ENCODE assay signal across 8 cellular contexts in genomic region chr4:40672528-40673522, GRCh38. TPM values are rescaled to one million over a fixed set of nuclear protein-coding genes. Genes with fewer than 3 reads are reported as not detected.
A peak's percentile ranks its signal among the peaks of the same experiment; 100 is the strongest.
DNase-seq lines count a peak whose midpoint lies in the region; ATAC-seq, FAIRE-seq and TF ChIP-seq lines count a peak whose summit lies in the region.

No MANE protein-coding gene starts in this region.

- TF ChIP-seq RAD21 in K562 (CRISPR knock-in tag; conservative IDR thresholded peaks at IDR 0.05 in 1 of 2, IDR thresholded peaks at IDR 0.05 in 1 of 2), result no peak

- H3K27me3 ChIP-seq in K562 (ENCODE audit: control insufficient read depth in 2 of 2, insufficient read depth in 2 of 2, low read length in 2 of 2), result peaks cover 7 to 23% of the 10 kb centered on the region in 2 experiments; a peak in 4 of 5 replicates

- H3K27ac Mint-ChIP-seq in stimulated activated naive CD8-positive, alpha-beta T cell treated with anti-CD3 and anti-CD28 coated beads, Interleukin-15, amount 100 ng/mL, for 72 hours, result peak overlapping the region; percentile 80 to 90

- peaks cover 0 to 8% of the 10 kb centered on the region in 2 experiments; a peak in 2 of 5 replicates for H3K4me1 ChIP-seq in K562 (replicated peaks in 1 of 2; ENCODE audit: control insufficient read depth in 2 of 2, insufficient read depth in 2 of 2, low read length in 2 of 2)

- peaks cover 49% of the 10 kb centered on the region for H3K4me1 Mint-ChIP-seq in stimulated activated naive CD8-positive, alpha-beta T cell treated with anti-CD3 and anti-CD28 coated beads, Interleukin-15, amount 100 ng/mL, for 72 hours

- no peak overlapping the region for H3K4me3 ChIP-seq in K562

- no peaks in the 10 kb centered on the region; the same call in 2 of the 3 replicates for H3K36me3 ChIP-seq in K562 (ENCODE audit: control insufficient read depth, insufficient read depth, low read length)

- no peak for TF ChIP-seq CTCF in K562 (IDR thresholded peaks at IDR 0.05 in 2 of 3, conservative IDR thresholded peaks at IDR 0.05 in 1 of 3; ENCODE audit: insufficient read depth in 2 of 3, low read depth in 1 of 3, low read length in 3 of 3)

- no peak overlapping the region for H3K4me2 ChIP-seq in K562 (ENCODE audit: insufficient read depth, low read length)

- FAIRE-seq in K562 (lab: Jason Lieb, UNC), result peak; percentile 65

- no peak for TF ChIP-seq POLR2A in K562 (conservative IDR thresholded peaks at IDR 0.05)

- H3K9me3 Mint-ChIP-seq in stimulated activated naive CD8-positive, alpha-beta T cell treated with anti-CD3 and anti-CD28 coated beads, Interleukin-15, amount 100 ng/mL, for 72 hours, result no peaks in the 10 kb centered on the region

- H4K20me1 ChIP-seq in K562 (replicated peaks; ENCODE audit: control insufficient read depth, insufficient read depth, low read length), result no peaks in the 10 kb centered on the region

- no peak overlapping the region for H3K27ac ChIP-seq in K562 (ENCODE audit: extremely low read depth, low read depth, low read length)

- no peak overlapping the region for H3K9ac ChIP-seq in K562 (ENCODE audit: insufficient read depth in 1 of 2, low read depth in 2 of 2, low read length in 2 of 2)

- POLR2A ChIA-PET in K562 (lab: Yijun Ruan, JAX), result interaction anchor here (0.9 to 1.1 kb wide), 2 partner anchors 35 to 196 kb away, joined by 3 to 4 read pairs; no protein-coding TSS in a partner anchor

- peak overlapping the region; percentile 42 to 67 for H3K4me3 Mint-ChIP-seq in stimulated activated naive CD8-positive, alpha-beta T cell treated with anti-CD3 and anti-CD28 coated beads, Interleukin-15, amount 100 ng/mL, for 72 hours

- no peaks in the 10 kb centered on the region for H3K27me3 Mint-ChIP-seq in stimulated activated naive CD8-positive, alpha-beta T cell treated with anti-CD3 and anti-CD28 coated beads, Interleukin-15, amount 100 ng/mL, for 72 hours

- no TSS peak for BruUV-seq in K562 (replicated peaks; lab: Mats Ljungman, UMichigan)

- 15% methylated on average over 15 of the region's 15 CpGs for WGBS in K562 (ENCODE audit: insufficient coverage, low coverage, missing lambda C conversion rate)

- in situ Hi-C loops in Caki2 (cut with HindIII; ENCODE audit: low pct_unique_long_range_greater_than_20kb, low sequenced_read_pairs), result no loop called here
- in situ Hi-C loops in K562 (cut with MboI), result no loop called here

- ATAC-seq in GM19372 (IDR thresholded peaks at IDR 0.05; ENCODE audit: low read depth, unreplicated experiment) (peak; percentile 46), HG03354 (IDR thresholded peaks at IDR 0.05; ENCODE audit: poor library complexity, severe bottlenecking, unreplicated experiment) (peak; percentile 80), K562 (peak; percentile 86)
- peak; percentile 94 for ATAC-seq in stimulated activated naive CD8-positive, alpha-beta T cell treated with anti-CD3 and anti-CD28 coated beads, Interleukin-15, amount 100 ng/mL, for 72 hours

- no peaks in the 10 kb centered on the region for H3K9me1 ChIP-seq in K562 (ENCODE audit: control insufficient read depth, insufficient read depth, low read length)

- TF ChIP-seq EP300 in K562 (IDR thresholded peaks at IDR 0.05; ENCODE audit: low read length), result no peak

- DNase-seq in Caki2 (ENCODE audit: low read depth) (peak; percentile 97), SIG-M5 (lab: John Stamatoyannopoulos, UW) (peak; percentile 95), K562 (ENCODE audit: extremely low read depth in 1 of 4, low spot score in 3 of 4) (peak in 3 of 4 experiments; percentile 15 to 37 (median 36)), left kidney (ENCODE audit: low read depth, low spot score) (peak; percentile 75), epidermal melanocyte (ENCODE audit: insufficient read length, low spot score) (no peak)
- peak; percentile 36 to 73 for DNase-seq in stimulated activated naive CD8-positive, alpha-beta T cell treated with anti-CD3 and anti-CD28 coated beads, Interleukin-15, amount 100 ng/mL, for 72 hours

- CTCF ChIA-PET in K562 (lab: Yijun Ruan, JAX; ENCODE audit: low intra/inter-chr PET ratio), result no interaction called here

- H3K79me2 ChIP-seq in K562 (ENCODE audit: control insufficient read depth, insufficient read depth, low read length), result no peaks in the 10 kb centered on the region

- H3K9me3 ChIP-seq in K562 (replicated peaks; ENCODE audit: control insufficient read depth, insufficient read depth, low read depth, low read length), result no peaks in the 10 kb centered on the region

- 0 out of 2 replicates have a peak overlapping the region, but pooled peaks have one; percentile 12 for H2AFZ ChIP-seq in K562 (ENCODE audit: low read depth, low read length)

- intact Hi-C loops in K562 (cut with micrococcal nuclease), result loop anchor here (5.0 kb wide), 1 partner anchor 339 kb away; no protein-coding TSS in a partner anchor

TF ChIP-seq in K562, 482 proteins besides CTCF, POLR2A, EP300 and RAD21 (continues in another document):
- TF ChIP-seq ZNF239 (CRISPR knock-in tag; IDR thresholded peaks at IDR 0.05) (no peak), SOX6 (IDR thresholded peaks at IDR 0.05) (peak; percentile 74; the same call in 1 of the 2 replicates), NR2C2 (CRISPR knock-in tag; IDR thresholded peaks at IDR 0.05) (no peak), NR2C2 (tag; IDR thresholded peaks at IDR 0.05) (peak; percentile 43; the same call in 1 of the 2 replicates), ZNF311 (CRISPR knock-in tag; IDR thresholded peaks at IDR 0.05) (no peak), ATF4 (CRISPR knock-in tag; IDR thresholded peaks at IDR 0.05) (no peak), FOXK2 (conservative IDR thresholded peaks at IDR 0.05 in 1 of 2, IDR thresholded peaks at IDR 0.05 in 1 of 2; ENCODE audit: low read depth in 2 of 2) (peak in 1 of 2 experiments; percentile 50; a peak in 1 of 4 replicates), ATF3 (IDR thresholded peaks at IDR 0.05) (peak; percentile 70; the same call in 1 of the 2 replicates), ATF3 (CRISPR knock-in tag; conservative IDR thresholded peaks at IDR 0.05) (no peak), CEBPB (tag; IDR thresholded peaks at IDR 0.05) (peak; percentile 32; the same call in 1 of the 2 replicates), FOSL1 (tag; conservative IDR thresholded peaks at IDR 0.05) (peak; percentile 67), SLC30A9 (CRISPR knock-in tag; IDR thresholded peaks at IDR 0.05) (no peak), SMARCC2 (IDR thresholded peaks at IDR 0.05; ENCODE audit: low read depth) (no peak), DPF2 (IDR thresholded peaks at IDR 0.05) (0 out of 2 replicates have a peak, but pooled peaks have one; percentile 17), ZNF766 (CRISPR knock-in tag; conservative IDR thresholded peaks at IDR 0.05) (0 out of 2 replicates have a peak, but pooled peaks have one; percentile 65), ZNF316 (IDR thresholded peaks at IDR 0.05) (peak; percentile 94), NFE2 (IDR thresholded peaks at IDR 0.05; ENCODE audit: low read depth) (peak; percentile 95), MAFK (IDR thresholded peaks at IDR 0.05; ENCODE audit: low read length) (peak; percentile 87), NFE2L1 (tag; IDR thresholded peaks at IDR 0.05; ENCODE audit: borderline replicate concordance, low read depth) (peak; percentile 93), MAFF (IDR thresholded peaks at IDR 0.05; ENCODE audit: low read length) (peak; percentile 88), CTBP1 (IDR thresholded peaks at IDR 0.05; ENCODE audit: borderline replicate concordance) (peak; percentile 36; the same call in 1 of the 2 replicates), JUND (IDR thresholded peaks at IDR 0.05; ENCODE audit: borderline replicate concordance, low read depth, low read length) (peak; percentile 71; the same call in 1 of the 2 replicates), JUND (tag; IDR thresholded peaks at IDR 0.05; ENCODE audit: borderline replicate concordance, low read depth, low read length) (peak; percentile 79; the same call in 2 of the 3 replicates), ATF1 (CRISPR knock-in tag; IDR thresholded peaks at IDR 0.05) (no peak), ATF1 (tag; IDR thresholded peaks at IDR 0.05) (peak; percentile 63)

RNA-seq across cellular contexts. Expression of gene RBM47, which starts 43.2 kb away (rescaled TPM):
- 45.5 and 54.3 TPM in 2 replicates for total RNA-seq in Caki2 (2014; rRNA removed; shearing (Covaris generic); ENCODE audit: low replicate concordance)
- total RNA-seq in K562 (2011; cell fraction: chromatin; rRNA removed; ENCODE audit: low replicate concordance), result 1.4 and 1.8 TPM in 2 replicates
- 1.8 and 2.5 TPM in 2 replicates for total RNA-seq in K562 (2011; cell fraction: nucleolus; rRNA removed)
- total RNA-seq in K562 (2011; cell fraction: nucleoplasm; rRNA removed), result 1.7 and 1.9 TPM in 2 replicates
- total RNA-seq in K562 (2014; rRNA removed) (5.1 and 6.2 TPM in 2 replicates), K562 (2014; rRNA removed; fragmentation: Illumina TruSeq; extraction: Trizol) (2.7 and 3.1 TPM in 2 replicates), K562 (2015; rRNA removed; fragmentation: Illumina TruSeq; extraction: Trizol) (3.5 and 3.6 TPM in 2 replicates), K562 (2021) (6.4 and 8.9 TPM in 2 replicates)
- polyA plus RNA-seq in K562 (2011; rRNA removed) (0.23 and 1.4 TPM in 2 replicates), K562 (2014; fragmentation: Illumina TruSeq; extraction: Trizol) (3.3 and 3.9 TPM in 2 replicates), K562 (2014; fragmentation: Nextera tagmentation; extraction: Ambion mirVana) (1 to 10 TPM; 1.7 to 2.4 TPM), K562 (2014; rRNA removed) (3.8 and 4.1 TPM in 2 replicates)
- polyA plus RNA-seq in K562 (2011; cell fraction: cytosol; rRNA removed), result 0.32 and 7.8 TPM in 2 replicates
- polyA plus RNA-seq in K562 (2011; cell fraction: nucleus; rRNA removed), result 0.29 and 2.4 TPM in 2 replicates
- 4.6 and 4.8 TPM in 2 replicates for polyA plus RNA-seq in K562 (2012)
- 0.33 and 1.9 TPM in 2 replicates for polyA minus RNA-seq in K562 (2011; rRNA and poly(A)+ RNA removed)
- 0.55 and 3.4 TPM in 2 replicates for polyA minus RNA-seq in K562 (2011; cell fraction: cytosol; rRNA and poly(A)+ RNA removed)
- 0.22 and 2.0 TPM in 2 replicates for polyA minus RNA-seq in K562 (2011; cell fraction: nucleus; rRNA and poly(A)+ RNA removed)
